ENCODE assay signal across 17 cellular contexts in the genomic region with DNA sequence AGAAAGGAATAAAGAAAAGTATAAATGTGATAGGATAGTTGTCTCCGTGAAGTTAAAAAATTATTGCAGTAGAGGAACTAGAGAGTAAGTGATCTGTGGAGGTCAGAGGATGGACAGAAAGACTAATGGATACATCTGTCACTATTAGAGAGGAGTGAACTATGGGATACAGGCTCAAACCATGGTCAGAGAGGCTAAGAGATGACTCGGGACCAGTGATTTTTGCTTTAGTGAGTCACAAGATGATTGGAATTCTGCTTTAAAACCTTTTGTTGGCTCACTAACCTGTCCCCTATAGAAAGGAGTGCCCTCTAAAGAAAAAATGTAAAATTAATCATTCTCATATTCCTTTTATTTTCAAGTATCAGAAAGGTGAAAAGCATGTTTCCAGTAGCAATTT. TPM values are rescaled to one million over a fixed set of nuclear protein-coding genes. Genes with fewer than 3 reads are reported as not detected.
DNase-seq lines count a peak whose midpoint lies in the region; ATAC-seq and TF ChIP-seq lines count a peak whose summit lies in the region.
"Had no signal": no experiment of that assay in that cellular context is flagged by ENCODE, and none has a peak within 500 bp of the region (broad histone marks: within the 10 kb centered on the region; RNA-seq: fewer than 3 reads in every experiment).

No MANE protein-coding gene starts in this region.

- H3K9me2 ChIP-seq in PC-3 (replicated peaks; ENCODE audit: low read length): no peaks in the 10 kb centered on the region

- no peak overlapping the region for H3K27ac ChIP-seq in mammary epithelial cell (ENCODE audit: insufficient read depth, low read depth, low read length)
- H3K27ac ChIP-seq in breast epithelium: no peak overlapping the region
- H3K27ac ChIP-seq in PC-3 (ENCODE audit: low read length): no peak overlapping the region
- H3K27ac ChIP-seq: 22Rv1, PC-9 had no signal

- H3K4me1 ChIP-seq in mammary epithelial cell (ENCODE audit: insufficient read depth, low read length) (no peaks in the 10 kb centered on the region), breast epithelium (no peaks in the 10 kb centered on the region), PC-3 (ENCODE audit: insufficient read depth, low read length) (no peaks in the 10 kb centered on the region)

- H3K79me2 ChIP-seq in mammary epithelial cell (ENCODE audit: insufficient read depth, low read length) (no peaks in the 10 kb centered on the region), PC-3 (ENCODE audit: low read length) (no peaks in the 10 kb centered on the region)

- dilution Hi-C loops in mammary epithelial cell (cut with HindIII; ENCODE audit: low sequenced_read_pairs): no loop called here

- H3K36me3 ChIP-seq in mammary epithelial cell (ENCODE audit: insufficient read depth, low read length): no peaks in the 10 kb centered on the region
- H3K36me3 ChIP-seq in breast epithelium: no peaks in the 10 kb centered on the region
- H3K36me3 ChIP-seq in PC-3 (ENCODE audit: low read depth, low read length): no peaks in the 10 kb centered on the region; the same call in 1 of the 2 replicates

- no peak overlapping the region for H3K27ac Mint-ChIP-seq in activated naive CD4-positive, alpha-beta T cell treated with anti-CD3 and anti-CD28 coated beads for 36 hours

- TF ChIP-seq POLR2A in breast epithelium (IDR thresholded peaks at IDR 0.05): no peak

- H3K9me3 Mint-ChIP-seq in activated naive CD4-positive, alpha-beta T cell treated with anti-CD3 and anti-CD28 coated beads for 36 hours: no peaks in the 10 kb centered on the region

- H3K9me3 ChIP-seq in mammary epithelial cell (replicated peaks; ENCODE audit: insufficient read depth, low read length): no peaks in the 10 kb centered on the region
- no peaks in the 10 kb centered on the region for H3K9me3 ChIP-seq in breast epithelium
- H3K9me3 ChIP-seq in PC-3 (ENCODE audit: low read length): no peaks in the 10 kb centered on the region

- H3F3A ChIP-seq in PC-3 (ENCODE audit: low read length, unreplicated experiment): no peaks in the 10 kb centered on the region

- peak; percentile 1 for DNase-seq in mammary epithelial cell
- no peak for DNase-seq in breast epithelium (ENCODE audit: low spot score in 2 of 2)
- DNase-seq in PC-3: peak; percentile 4
- peak; percentile 4 for DNase-seq in fibroblast of peridontal ligament (ENCODE audit: extremely low read depth)
- DNase-seq in NCI-H2107 treated with DMSO at 0.1 percent for 48 hours (lab: John Stamatoyannopoulos, UW; ENCODE audit: unreplicated experiment): no peak
- DNase-seq in medulla oblongata (ENCODE audit: extremely low spot score): no peak
- no peak for DNase-seq in activated naive CD4-positive, alpha-beta T cell treated with anti-CD3 and anti-CD28 coated beads for 36 hours
- DNase-seq: C1 segment of cervical spinal cord, DND-41, KG1, NCI-H1048, NCI-H1436 treated with DMSO at 0.1 percent for 48 hours, NCI-H2029 treated with DMSO at 0.1 percent for 48 hours, NCI-H774, PC-9 had no signal

- peaks cover 7% of the 10 kb centered on the region for H3K4me1 Mint-ChIP-seq in activated naive CD4-positive, alpha-beta T cell treated with anti-CD3 and anti-CD28 coated beads for 36 hours (ENCODE audit: low read depth)

- intact Hi-C loops in mammary epithelial cell (cut with micrococcal nuclease) (no loop called here), breast epithelium (cut with DNase I; ENCODE audit: low total_unique reads) (loop anchor here (5.0 kb wide), 1 partner anchor 946 kb away; no protein-coding TSS in a partner anchor), PC-3 (cut with micrococcal nuclease) (no loop called here)
- intact Hi-C loops in activated naive CD4-positive, alpha-beta T cell treated with anti-CD3 and anti-CD28 coated beads for 36 hours (cut with micrococcal nuclease): no loop called here

- H2AFZ ChIP-seq in mammary epithelial cell (ENCODE audit: low read depth, low read length) (no peak overlapping the region), PC-3 (ENCODE audit: low read length) (no peak overlapping the region)
- H2AFZ ChIP-seq: PC-9 had no signal

- in situ Hi-C loops in mammary epithelial cell (cut with MboI; ENCODE audit: low sequenced_read_pairs in 2 of 2): no loop called here

- H4K20me1 ChIP-seq in mammary epithelial cell (ENCODE audit: insufficient read depth, low read length): no peaks in the 10 kb centered on the region
- no peaks in the 10 kb centered on the region for H4K20me1 ChIP-seq in PC-3 (ENCODE audit: low read length)

- H3K36me3 Mint-ChIP-seq in activated naive CD4-positive, alpha-beta T cell treated with anti-CD3 and anti-CD28 coated beads for 36 hours (ENCODE audit: low read depth): peaks cover 14% of the 10 kb centered on the region

- WGBS in mammary epithelial cell (ENCODE audit: low coverage, missing lambda C conversion rate): 67% methylated on average over 2 of the region's 2 CpGs

- POLR2A ChIA-PET in PC-3 (lab: Charles Lee; ENCODE audit: unreplicated experiment): no interaction called here

- CTCF ChIA-PET in mammary epithelial cell (lab: Charles Lee; ENCODE audit: low non-redundant PET): no interaction called here
- CTCF ChIA-PET in PC-3 (lab: Charles Lee): no interaction called here
- CTCF ChIA-PET in activated naive CD4-positive, alpha-beta T cell treated with anti-CD3 and anti-CD28 coated beads for 36 hours (lab: Charles Lee): no interaction called here

- H3K4me3 Mint-ChIP-seq in activated naive CD4-positive, alpha-beta T cell treated with anti-CD3 and anti-CD28 coated beads for 36 hours: no peak overlapping the region

- H3K4me2 ChIP-seq in mammary epithelial cell (ENCODE audit: insufficient read depth, low read depth, low read length): no peak overlapping the region
- no peak overlapping the region for H3K4me2 ChIP-seq in PC-3 (ENCODE audit: low read length)
- H3K4me2 ChIP-seq: PC-9 had no signal

- H3K27me3 ChIP-seq in mammary epithelial cell (ENCODE audit: insufficient read depth, low read length): no peaks in the 10 kb centered on the region
- no peaks in the 10 kb centered on the region for H3K27me3 ChIP-seq in breast epithelium
- H3K27me3 ChIP-seq in PC-3 (ENCODE audit: low read length): no peaks in the 10 kb centered on the region

- H3K9ac ChIP-seq in mammary epithelial cell (ENCODE audit: insufficient read depth, low read length) (no peak overlapping the region), PC-3 (ENCODE audit: low read length) (no peak overlapping the region)

- ATAC-seq in PC-3 (no peak), HG03135 (IDR thresholded peaks at IDR 0.05; ENCODE audit: unreplicated experiment) (no peak)

- TF ChIP-seq CTCF in mammary epithelial cell (conservative IDR thresholded peaks at IDR 0.05 in 1 of 2, IDR thresholded peaks at IDR 0.05 in 1 of 2; ENCODE audit: extremely low read depth in 1 of 2, insufficient read depth in 1 of 2, low read depth in 1 of 2, low read length in 2 of 2) (no peak), breast epithelium (IDR thresholded peaks at IDR 0.05) (no peak), PC-3 (conservative IDR thresholded peaks at IDR 0.05; ENCODE audit: low read depth, low read length) (no peak)

- H3K4me3 ChIP-seq in mammary epithelial cell (replicated peaks in 1 of 3; ENCODE audit: insufficient read depth in 1 of 3, low read depth in 2 of 3, low read length in 3 of 3) (no peak overlapping the region), breast epithelium (no peak overlapping the region), PC-3 (ENCODE audit: low read length) (no peak overlapping the region)
- H3K4me3 ChIP-seq: PC-9 had no signal

- H3K27me3 Mint-ChIP-seq in activated naive CD4-positive, alpha-beta T cell treated with anti-CD3 and anti-CD28 coated beads for 36 hours (ENCODE audit: low read depth): no peaks in the 10 kb centered on the region

- BruUV-seq in mammary epithelial cell (replicated peaks; lab: Mats Ljungman, UMichigan): no TSS peak
- no TSS peak for BruUV-seq in PC-3 (replicated peaks; lab: Mats Ljungman, UMichigan)

RNA-seq across cellular contexts. Expression of a gene that starts 30.3 kb away (rescaled TPM):
- total RNA-seq in mammary epithelial cell (10 to 100 TPM; 10.8 to 22.8 TPM), breast epithelium (10 to 100 TPM; 38.7 to 53.1 (median 40.6) TPM), PC-3 (2014; rRNA removed) (27.6 and 32.6 TPM in 2 replicates)
- 6.9 TPM for polyA plus RNA-seq in mammary epithelial cell
- polyA minus RNA-seq in mammary epithelial cell: 16.1 TPM
- 10 to 100 TPM; 15.4 to 15.8 TPM for total RNA-seq in activated naive CD4-positive, alpha-beta T cell treated with anti-CD3 and anti-CD28 coated beads for 36 hours

Comparison
In these comparisons a context has a peak if more than half of its experiments do, and no peak if none do; other contexts are left out.
1. DNase-seq: peak in mammary epithelial cell (single experiment), PC-3 (single experiment) and fibroblast of peridontal ligament (single experiment); none in breast epithelium (0 of 2), NCI-H2107 treated with DMSO at 0.1 percent for 48 hours (single experiment), medulla oblongata (single experiment) and activated naive CD4-positive, alpha-beta T cell treated with anti-CD3 and anti-CD28 coated beads for 36 hours (single experiment).